ENCODE assay signal across 26 cellular contexts in the genomic region with DNA sequence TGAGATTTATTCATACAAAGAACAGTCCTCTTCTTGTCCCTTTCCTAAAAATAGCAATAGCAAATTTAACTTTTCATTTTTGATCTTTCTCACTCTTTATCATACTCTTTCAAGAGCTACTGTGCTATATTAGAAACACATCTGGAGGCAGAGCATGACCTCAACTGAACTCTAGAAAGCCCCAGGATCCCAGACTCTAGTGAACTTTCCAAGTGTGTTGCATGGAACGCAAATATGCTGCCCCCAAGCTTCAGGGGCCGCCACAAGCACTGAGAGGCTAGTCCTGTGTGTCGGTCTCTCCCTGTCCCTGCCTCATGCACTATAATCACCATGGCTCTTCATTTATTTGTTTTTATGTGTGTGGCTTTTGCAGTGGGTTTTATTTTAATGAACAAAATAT. TPM values are rescaled to one million over a fixed set of nuclear protein-coding genes. Genes with fewer than 3 reads are reported as not detected.
DNase-seq lines count a peak whose midpoint lies in the region; ATAC-seq, FAIRE-seq and TF ChIP-seq lines count a peak whose summit lies in the region.
"Had no signal": no experiment of that assay in that cellular context is flagged by ENCODE, and none has a peak within 500 bp of the region (broad histone marks: within the 10 kb centered on the region; RNA-seq: fewer than 3 reads in every experiment).

No MANE protein-coding gene starts in this region.

- H4K8ac ChIP-seq in mesenchymal stem cell (ENCODE audit: low read length): no peak overlapping the region

- intact Hi-C loops in heart left ventricle (cut with DNase I) (no loop called here), right cardiac atrium (cut with DNase I) (no loop called here), GM12878 (cut with micrococcal nuclease; ENCODE audit: unreplicated experiment) (no loop called here)

- no peaks in the 10 kb centered on the region for H3K79me1 ChIP-seq in mesenchymal stem cell (replicated peaks; ENCODE audit: low read length, poor library complexity, severe bottlenecking)

- H3K79me2 ChIP-seq in GM12878 (ENCODE audit: control insufficient read depth, insufficient read depth, low read length): no peaks in the 10 kb centered on the region

- H3K27ac ChIP-seq in heart left ventricle (peak overlapping the region in 2 of 12 donors; percentile 1 to 22), right cardiac atrium (ENCODE audit: low read length) (no peak overlapping the region), GM12878 (ENCODE audit: control insufficient read depth, insufficient read depth) (no peak overlapping the region), mesenchymal stem cell (ENCODE audit: low read length, poor library complexity, severe bottlenecking) (no peak overlapping the region)

- CTCF ChIA-PET in GM12878 (lab: Yijun Ruan, JAX): no interaction called here

- H3K27me3 ChIP-seq in heart left ventricle (peaks cover 0 to 3% (median 0%) of the 10 kb centered on the region in 9 donors), right cardiac atrium (ENCODE audit: control insufficient read depth, insufficient read depth) (no peaks in the 10 kb centered on the region), GM12878 (replicated peaks in 1 of 2; ENCODE audit: control insufficient read depth in 2 of 2, insufficient read depth in 2 of 2, low read length in 1 of 2) (no peaks in the 10 kb centered on the region), mesenchymal stem cell (ENCODE audit: control insufficient read depth in 1 of 2, insufficient read depth in 1 of 2, low read length in 2 of 2) (peaks cover 0 to 10% of the 10 kb centered on the region in 2 experiments)

- 58 to 62% (median 59%) methylated on average over 3 of the region's 3 CpGs for WGBS in heart left ventricle, 4 donors
- WGBS in right cardiac atrium: 60% methylated on average over 3 of the region's 3 CpGs
- WGBS in GM12878 (ENCODE audit: insufficient coverage, insufficient replicate concordance, low lambda C conversion rate, missing lambda C conversion rate): 44% methylated on average over 3 of the region's 3 CpGs
- WGBS in mesenchymal stem cell: 23% methylated on average over 2 of the region's 3 CpGs

- H4K20me1 ChIP-seq in GM12878 (ENCODE audit: control insufficient read depth, insufficient read depth): no peaks in the 10 kb centered on the region

- H3K9ac ChIP-seq in GM12878 (ENCODE audit: control insufficient read depth, insufficient read depth, low read length) (no peak overlapping the region), mesenchymal stem cell (ENCODE audit: low read length) (peak overlapping the region; percentile 69)

- no peak overlapping the region for H2AFZ ChIP-seq in GM12878 (ENCODE audit: control insufficient read depth, low read depth, low read length)
- no peak overlapping the region for H2AFZ ChIP-seq in mesenchymal stem cell (ENCODE audit: low read depth, low read length)

- DNase-seq in heart left ventricle (peak in 2 of 5 donors; percentile 20 to 26), right cardiac atrium (no peak), GM12878 (ENCODE audit: low read depth, low spot score) (no peak), mesenchymal stem cell (no peak), T1000 (lab: John Stamatoyannopoulos, UW) (no peak), NCI-H526 (lab: John Stamatoyannopoulos, UW) (no peak)
- DNase-seq: CD4-positive, alpha-beta memory T cell; COR-L47; DMS53; Kasumi-1; MV-4-11; NCI-H1105 treated with DMSO at 0.1 percent for 48 hours; NCI-H146; NCI-H1930; NCI-H2107; NCI-H524; NCI-H82; NK-92 treated with Interleukin-12 subunit alpha and Interleukin-12 subunit beta, amount 100 ng/mL, for 24 hours; SHP77 had no signal

- H3K4me3 ChIP-seq in heart left ventricle: no peak overlapping the region
- H3K4me3 ChIP-seq in right cardiac atrium (ENCODE audit: low read length): no peak overlapping the region
- H3K4me3 ChIP-seq in GM12878: no peak overlapping the region
- H3K4me3 ChIP-seq in mesenchymal stem cell (ENCODE audit: insufficient read depth in 1 of 2, low read depth in 1 of 2, low read length in 2 of 2): peak overlapping the region in 1 of 2 experiments; percentile 67
- H3K4me3 ChIP-seq: K562 had no signal

- BruUV-seq in GM12878 (replicated peaks; lab: Mats Ljungman, UMichigan): no TSS peak

- SMC1A ChIA-PET in GM12878 (lab: Charles Lee; ENCODE audit: uncharacterized antibody, unreplicated experiment): no interaction called here

- TF ChIP-seq CTCF in heart left ventricle (IDR thresholded peaks at IDR 0.05) (peak in 3 of 12 donors; percentile 14 to 19 (median 17)), GM12878 (IDR thresholded peaks at IDR 0.05 in 2 of 3, conservative IDR thresholded peaks at IDR 0.05 in 1 of 3; ENCODE audit: control insufficient read depth in 2 of 3, extremely low read depth in 1 of 3, insufficient read depth in 1 of 3, low read depth in 3 of 3, low read length in 3 of 3) (no peak)

- in situ Hi-C loops in GM12878 (cut with MboI): no loop called here

- FAIRE-seq in GM12878 (lab: Jason Lieb, UNC): no peak
- FAIRE-seq: A204.1, H1, HepG2, K562 had no signal

- no peak overlapping the region for H3K4ac ChIP-seq in mesenchymal stem cell (ENCODE audit: low read depth in 1 of 2, low read length in 2 of 2)

- no peak overlapping the region for H4K91ac ChIP-seq in mesenchymal stem cell (ENCODE audit: low read length)

- H2BK5ac ChIP-seq in mesenchymal stem cell (ENCODE audit: low read depth, low read length, poor library complexity, severe bottlenecking): no peak overlapping the region

- no peak overlapping the region for H3K4me2 ChIP-seq in GM12878 (ENCODE audit: control insufficient read depth, insufficient read depth)
- H3K4me2 ChIP-seq in mesenchymal stem cell (ENCODE audit: low read length, poor library complexity, severe bottlenecking): no peak overlapping the region

- H2BK12ac ChIP-seq in mesenchymal stem cell (ENCODE audit: low read length in 2 of 2): no peak overlapping the region

- no peak overlapping the region for H2BK120ac ChIP-seq in mesenchymal stem cell (ENCODE audit: low read depth, low read length)

- no peaks in the 10 kb centered on the region for H3K36me3 ChIP-seq in heart left ventricle
- no peaks in the 10 kb centered on the region for H3K36me3 ChIP-seq in GM12878 (ENCODE audit: control insufficient read depth in 2 of 2, insufficient read depth in 2 of 2, low read length in 1 of 2)
- H3K36me3 ChIP-seq in mesenchymal stem cell (ENCODE audit: control insufficient read depth in 1 of 2, insufficient read depth in 2 of 2, low read depth in 1 of 2, low read length in 2 of 2): no peaks in the 10 kb centered on the region

- peak in 3 of 4 donors; percentile 55 to 68 (median 63) for ATAC-seq in heart left ventricle
- ATAC-seq in right cardiac atrium: no peak
- no peak for ATAC-seq in GM12878
- no peak for ATAC-seq in HG03108 (IDR thresholded peaks at IDR 0.05; ENCODE audit: unreplicated experiment)
- ATAC-seq in GM18498 (IDR thresholded peaks at IDR 0.05; ENCODE audit: unreplicated experiment): no peak
- ATAC-seq: HCT116, HepG2, K562 had no signal

- no peak overlapping the region for H2BK15ac ChIP-seq in mesenchymal stem cell (ENCODE audit: low read depth, poor library complexity, severe bottlenecking)

- TF ChIP-seq POLR2A in heart left ventricle (IDR thresholded peaks at IDR 0.05) (no peak), GM12878 (IDR thresholded peaks at IDR 0.05; ENCODE audit: low read depth, low read length) (no peak)

- no peak overlapping the region for H3K18ac ChIP-seq in mesenchymal stem cell (ENCODE audit: low read depth in 1 of 2, low read length in 2 of 2)

- H3K23ac ChIP-seq in mesenchymal stem cell (ENCODE audit: low read length in 2 of 2): no peak overlapping the region

- H3K14ac ChIP-seq in mesenchymal stem cell (ENCODE audit: low read length in 2 of 2): no peak overlapping the region

- POLR2A ChIA-PET in GM12878 (lab: Charles Lee): no interaction called here

- RAD21 ChIA-PET in GM12878 (lab: Charles Lee; ENCODE audit: unreplicated experiment): no interaction called here

- TF ChIP-seq EP300 in GM12878 (IDR thresholded peaks at IDR 0.05; ENCODE audit: borderline replicate concordance in 1 of 2, control insufficient read depth in 1 of 2, low read depth in 2 of 2, low read length in 2 of 2): no peak

- H2AK5ac ChIP-seq in mesenchymal stem cell (ENCODE audit: low read length, severe bottlenecking): no peak overlapping the region

- no peaks in the 10 kb centered on the region for H3K9me3 ChIP-seq in heart left ventricle
- no peaks in the 10 kb centered on the region for H3K9me3 ChIP-seq in right cardiac atrium (ENCODE audit: control insufficient read depth, low read length)
- H3K9me3 ChIP-seq in GM12878 (replicated peaks; ENCODE audit: control insufficient read depth, insufficient read depth, low read length): no peaks in the 10 kb centered on the region
- no peaks in the 10 kb centered on the region for H3K9me3 ChIP-seq in mesenchymal stem cell (ENCODE audit: control insufficient read depth, low read length)

- H3K4me1 ChIP-seq in heart left ventricle (peaks cover 0 to 28% (median 11%) of the 10 kb centered on the region in 12 donors), right cardiac atrium (ENCODE audit: control insufficient read depth, insufficient read depth, low read length) (peaks cover 6% of the 10 kb centered on the region), GM12878 (ENCODE audit: control insufficient read depth, insufficient read depth, low read length) (no peaks in the 10 kb centered on the region), mesenchymal stem cell (ENCODE audit: control insufficient read depth, insufficient read depth, low read depth, low read length) (no peaks in the 10 kb centered on the region)

- TF ChIP-seq RAD21 in GM12878 (IDR thresholded peaks at IDR 0.05; ENCODE audit: insufficient read depth, low read depth, low read length): peak; percentile 10; the same call in 1 of the 2 replicates

RNA-seq across cellular contexts. Expression of a gene that starts 38.7 kb away (rescaled TPM):
- total RNA-seq in heart left ventricle (10 to 100 TPM; 12.6 to 21.1 (median 15.5) TPM), right cardiac atrium (10 to 100 TPM; 11.5 to 20.7 (median 15.6) TPM), GM12878 (2014; rRNA removed) (9.0 and 10.0 TPM in 2 replicates), GM12878 (2014; rRNA removed; fragmentation: Illumina TruSeq; extraction: Trizol) (9.4 and 10.3 TPM in 2 replicates), GM12878 (2021) (8.1 and 10.3 TPM in 2 replicates)
- polyA plus RNA-seq in heart left ventricle (1 to 10 TPM; 6.9 to 8.0 TPM), right cardiac atrium (4.0 TPM), GM12878 (2011; rRNA removed) (7.3 and 10.8 TPM in 2 replicates), GM12878 (2014; fragmentation: Illumina TruSeq; extraction: Trizol) (7.1 and 9.4 TPM in 2 replicates), GM12878 (2014; fragmentation: Nextera tagmentation; extraction: Ambion mirVana) (1 to 10 TPM; 1.1 to 1.4 TPM), GM12878 (2014; rRNA removed) (5.6 and 5.8 TPM in 2 replicates), GM12878 (2016; fragmentation: Nextera tagmentation; extraction: Ambion mirVana) (1 to 10 TPM; 3.5 to 4.8 TPM)
- 16.5 and 23.3 TPM in 2 replicates for total RNA-seq in GM12878 (2013; cell fraction: nucleolus; rRNA removed)
- 1.6 TPM for polyA plus RNA-seq in GM12878 (2011; ENCODE audit: low read depth)
- 4.8 and 5.3 TPM in 2 replicates for polyA plus RNA-seq in GM12878 (2011; cell fraction: cytosol; rRNA removed)
- 13.8 and 14.9 TPM in 2 replicates for polyA plus RNA-seq in GM12878 (2011; cell fraction: nucleus; rRNA removed)
- 2.2 and 3.3 TPM in 2 replicates for polyA plus RNA-seq in GM12878 (2012)
- 9.0 and 12.2 TPM in 2 replicates for polyA minus RNA-seq in GM12878 (2011; rRNA and poly(A)+ RNA removed)
- polyA minus RNA-seq in GM12878 (2011; cell fraction: cytosol; rRNA and poly(A)+ RNA removed): 2.0 and 2.7 TPM in 2 replicates
- 16.1 and 18.8 TPM in 2 replicates for polyA minus RNA-seq in GM12878 (2011; cell fraction: nucleus; rRNA and poly(A)+ RNA removed)
- polyA plus RNA-seq in mesenchymal stem cell (2013, experiment 1 of 2): 6.2 TPM
- 5.9 TPM for polyA plus RNA-seq in mesenchymal stem cell (2013, experiment 2 of 2)

Comparison
In these comparisons a context has a peak if more than half of its experiments do, and no peak if none do; other contexts are left out.
1. ATAC-seq: peak in heart left ventricle (3 of 4); none in right cardiac atrium (0 of 2), GM12878 (single experiment), HG03108 (single experiment) and GM18498 (single experiment).